13 cellular contexts compared by ENCODE assay signal in the genomic region with DNA sequence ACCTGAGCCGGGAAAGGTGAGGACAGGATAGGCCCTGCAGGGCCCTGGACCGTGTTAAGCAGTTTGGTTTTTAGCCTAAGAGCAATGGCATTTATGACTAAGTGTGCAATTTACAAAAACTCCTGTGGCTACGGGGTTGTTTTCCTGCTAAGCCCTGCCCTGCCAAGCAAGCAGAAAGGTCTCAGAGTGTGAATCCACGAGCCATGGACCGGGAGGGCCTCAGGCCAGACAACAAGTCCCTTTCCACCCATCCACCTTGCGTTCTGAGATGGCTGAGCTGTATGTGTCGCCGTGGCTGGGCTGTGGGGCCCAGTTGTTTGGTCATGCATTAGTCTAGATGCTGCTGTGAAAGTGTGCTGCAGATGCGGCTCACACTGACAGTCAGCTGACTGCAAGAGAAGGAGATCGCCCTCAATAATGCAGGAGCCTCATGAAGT. TPM values are rescaled to one million over a fixed set of nuclear protein-coding genes. Genes with fewer than 3 reads are reported as not detected.
DNase-seq lines count a peak whose midpoint lies in the region; ATAC-seq and TF ChIP-seq lines count a peak whose summit lies in the region.
"Had no signal": no experiment of that assay in that cellular context is flagged by ENCODE, and none has a peak within 500 bp of the region (broad histone marks: within the 10 kb centered on the region; RNA-seq: fewer than 3 reads in every experiment).

No MANE protein-coding gene starts in this region.

- H3K9ac ChIP-seq in colonic mucosa (ENCODE audit: low read depth in 2 of 2, low read length in 2 of 2): peak overlapping the region in 1 of 2 donors; percentile 51

- H3K36me3 Mint-ChIP-seq in CD4-positive, alpha-beta memory T cell: peaks cover 0 to 17% of the 10 kb centered on the region in 2 donors
- H3K36me3 Mint-ChIP-seq in natural killer cell treated with Interleukin-12 subunit alpha and Interleukin-12 subunit beta and Interleukin-15 and Interleukin-18, amount 100 ng/mL, for 72 hours: no peaks in the 10 kb centered on the region
- H3K36me3 Mint-ChIP-seq: activated naive CD8-positive, alpha-beta T cell had no signal

- DNase-seq in CD4-positive, alpha-beta memory T cell: no peak
- peak; percentile 47 for DNase-seq in MG63
- DNase-seq in colonic mucosa: no peak
- peak; percentile 61 for DNase-seq in natural killer cell treated with Interleukin-12 subunit alpha and Interleukin-12 subunit beta and Interleukin-15 and Interleukin-18, amount 100 ng/mL, for 72 hours (ENCODE audit: low spot score)
- no peak for DNase-seq in COLO829 (ENCODE audit: low spot score)
- no peak for DNase-seq in effector CD8-positive, alpha-beta T cell (lab: John Stamatoyannopoulos, UW)
- no peak for DNase-seq in nucleus accumbens (lab: John Stamatoyannopoulos, UW)
- DNase-seq in NCI-H1105 (lab: John Stamatoyannopoulos, UW): no peak
- DNase-seq: DMS79; KG1; stimulated activated CD4-positive, alpha-beta T cell treated with anti-CD3 and anti-CD28 coated beads, Interleukin-2, amount 100 ng/mL, for 24 hours; uterus had no signal

- H3K36me3 ChIP-seq in CD4-positive, alpha-beta memory T cell (ENCODE audit: insufficient read depth, low read length): no peaks in the 10 kb centered on the region
- no peaks in the 10 kb centered on the region for H3K36me3 ChIP-seq in MG63
- no peaks in the 10 kb centered on the region for H3K36me3 ChIP-seq in colonic mucosa
- H3K36me3 ChIP-seq: uterus had no signal

- CTCF ChIA-PET in CD4-positive, alpha-beta memory T cell (lab: Charles Lee; ENCODE audit: partially characterized antibody): no interaction called here

- H3K9me3 ChIP-seq in CD4-positive, alpha-beta memory T cell (ENCODE audit: control insufficient read depth in 1 of 2, low read length in 2 of 2): no peaks in the 10 kb centered on the region
- H3K9me3 ChIP-seq in MG63 (no peaks in the 10 kb centered on the region), colonic mucosa (no peaks in the 10 kb centered on the region)
- H3K9me3 ChIP-seq: uterus had no signal

- no peaks in the 10 kb centered on the region for H3K27me3 Mint-ChIP-seq in CD4-positive, alpha-beta memory T cell
- peaks cover 0 to 2% of the 10 kb centered on the region in 2 donors for H3K27me3 Mint-ChIP-seq in natural killer cell treated with Interleukin-12 subunit alpha and Interleukin-12 subunit beta and Interleukin-15 and Interleukin-18, amount 100 ng/mL, for 72 hours
- H3K27me3 Mint-ChIP-seq: activated naive CD8-positive, alpha-beta T cell had no signal

- TF ChIP-seq CTCF in colonic mucosa (IDR thresholded peaks at IDR 0.05): no peak

- H3K4me3 ChIP-seq in CD4-positive, alpha-beta memory T cell (ENCODE audit: low read length in 2 of 2): no peak overlapping the region
- H3K4me3 ChIP-seq in MG63: no peak overlapping the region
- H3K4me3 ChIP-seq in colonic mucosa: no peak overlapping the region
- H3K4me3 ChIP-seq: uterus had no signal

- no peak overlapping the region for H3K27ac ChIP-seq in CD4-positive, alpha-beta memory T cell (ENCODE audit: low read depth, low read length)
- H3K27ac ChIP-seq in colonic mucosa: peak overlapping the region; percentile 62
- H3K27ac ChIP-seq: uterus had no signal

- H3K4me1 ChIP-seq in CD4-positive, alpha-beta memory T cell (ENCODE audit: insufficient read depth, low read length): peaks cover 48% of the 10 kb centered on the region
- H3K4me1 ChIP-seq in colonic mucosa: peaks cover 20% of the 10 kb centered on the region

- H3K9me3 Mint-ChIP-seq in CD4-positive, alpha-beta memory T cell: peaks cover 0 to 3% (median 0%) of the 10 kb centered on the region in 8 donors
- H3K9me3 Mint-ChIP-seq in natural killer cell treated with Interleukin-12 subunit alpha and Interleukin-12 subunit beta and Interleukin-15 and Interleukin-18, amount 100 ng/mL, for 72 hours: no peaks in the 10 kb centered on the region

- H3K4me3 Mint-ChIP-seq in CD4-positive, alpha-beta memory T cell: peak overlapping the region in 4 of 8 donors; percentile 21 to 38 (median 32)
- peak overlapping the region; percentile 29 for H3K4me3 Mint-ChIP-seq in natural killer cell treated with Interleukin-12 subunit alpha and Interleukin-12 subunit beta and Interleukin-15 and Interleukin-18, amount 100 ng/mL, for 72 hours
- H3K4me3 Mint-ChIP-seq: activated naive CD8-positive, alpha-beta T cell had no signal

- intact Hi-C loops in CD4-positive, alpha-beta memory T cell (cut with micrococcal nuclease): no loop called here
- intact Hi-C loops in colonic mucosa (cut with DNase I): no loop called here

- H3K27me3 ChIP-seq in CD4-positive, alpha-beta memory T cell (ENCODE audit: insufficient read depth, low read length): no peaks in the 10 kb centered on the region
- H3K27me3 ChIP-seq in MG63 (no peaks in the 10 kb centered on the region), colonic mucosa (no peaks in the 10 kb centered on the region)
- H3K27me3 ChIP-seq: uterus had no signal

- ATAC-seq in natural killer cell treated with Interleukin-12 subunit alpha and Interleukin-12 subunit beta and Interleukin-15 and Interleukin-18, amount 100 ng/mL, for 72 hours: peak in 1 of 2 donors; percentile 61

- POLR2A ChIA-PET in CD4-positive, alpha-beta memory T cell (lab: Charles Lee; ENCODE audit: partially characterized antibody): interaction anchor here (0.7 to 1.8 kb wide), 2 partner anchors 34 to 37 kb away, joined by 3 to 5 read pairs; a partner anchor contains a TSS

- peaks cover 27 to 56% (median 44%) of the 10 kb centered on the region in 4 donors for H3K4me1 Mint-ChIP-seq in CD4-positive, alpha-beta memory T cell
- H3K4me1 Mint-ChIP-seq in natural killer cell treated with Interleukin-12 subunit alpha and Interleukin-12 subunit beta and Interleukin-15 and Interleukin-18, amount 100 ng/mL, for 72 hours (ENCODE audit: low read depth in 2 of 2): peaks cover 55 to 59% of the 10 kb centered on the region in 2 donors

- peak overlapping the region; percentile 67 to 97 (median 88) for H3K27ac Mint-ChIP-seq in CD4-positive, alpha-beta memory T cell
- H3K27ac Mint-ChIP-seq in natural killer cell treated with Interleukin-12 subunit alpha and Interleukin-12 subunit beta and Interleukin-15 and Interleukin-18, amount 100 ng/mL, for 72 hours: peak overlapping the region; percentile 73 to 87
- H3K27ac Mint-ChIP-seq: activated naive CD8-positive, alpha-beta T cell had no signal

RNA-seq across cellular contexts. Expression of a gene that starts 33.9 kb away (rescaled TPM):
- 10 to 100 TPM; 18.8 to 21.8 TPM for total RNA-seq in CD4-positive, alpha-beta memory T cell
- polyA plus RNA-seq in CD4-positive, alpha-beta memory T cell: 1 to 10 TPM in 1 of 2 donors, under 1 TPM in 1; 0.95 to 6.3 TPM
- total RNA-seq in MG63 (2014; rRNA removed; shearing (Covaris generic); ENCODE audit: low replicate concordance): 25.3 and 30.0 TPM in 2 replicates
- total RNA-seq in colonic mucosa: 10 to 100 TPM; 29.7 to 43.9 TPM
- 1 to 10 TPM; 7.2 to 9.1 TPM for total RNA-seq in natural killer cell treated with Interleukin-12 subunit alpha and Interleukin-12 subunit beta and Interleukin-15 and Interleukin-18, amount 100 ng/mL, for 72 hours

Comparison
In these comparisons a context has a peak if more than half of its experiments do, and no peak if none do; other contexts are left out.
1. DNase-seq: peak in MG63 (single experiment) and natural killer cell treated with Interleukin-12 subunit alpha and Interleukin-12 subunit beta and Interleukin-15 and Interleukin-18, amount 100 ng/mL, for 72 hours (single experiment); none in CD4-positive, alpha-beta memory T cell (0 of 5), colonic mucosa (single experiment), COLO829 (single experiment), effector CD8-positive, alpha-beta T cell (single experiment), nucleus accumbens (0 of 56) and NCI-H1105 (single experiment).